28 cellular contexts compared by ENCODE assay signal in genomic region chr5:120823316-120823715, GRCh38.
"Had no signal": no experiment of that assay in that cellular context is flagged by ENCODE, and none has a peak within 500 bp of the region (broad histone marks: within the 10 kb centered on the region; RNA-seq: fewer than 3 reads in every experiment).

No MANE protein-coding gene starts in this region.

- H3K27me3 Mint-ChIP-seq: activated B cell treated with CpG ODN at 0.5 μM for 24 hours; activated CD4-positive, alpha-beta memory T cell treated with anti-CD3 and anti-CD28 coated beads for 36 hours; activated CD4-positive, alpha-beta T cell treated with anti-CD3 and anti-CD28 coated beads, Interleukin-2, amount 10 ng/mL, durations not matched to agents 7 days and 5 days; activated naive CD8-positive, alpha-beta T cell; T-helper 17 cell had no signal

- H3K4me3 ChIP-seq: cardiac muscle cell, MG63, SJCRH30 had no signal

- ATAC-seq: activated T-cell treated with anti-CD3 and anti-CD28 coated beads, Interleukin-2, amount 50 U/mL, for 4 hours; Panc1; Right ventricle myocardium inferior; T-helper 17 cell had no signal

- H3K27ac Mint-ChIP-seq: activated B cell treated with CpG ODN at 0.5 μM for 24 hours; activated CD4-positive, alpha-beta memory T cell treated with anti-CD3 and anti-CD28 coated beads for 36 hours; activated CD4-positive, alpha-beta T cell treated with anti-CD3 and anti-CD28 coated beads, Interleukin-2, amount 10 ng/mL, durations not matched to agents 7 days and 5 days; activated naive CD4-positive, alpha-beta T cell treated with anti-CD3 and anti-CD28 coated beads for 36 hours; activated naive CD8-positive, alpha-beta T cell; T-helper 17 cell had no signal

- H3K36me3 Mint-ChIP-seq: activated CD4-positive, alpha-beta memory T cell treated with anti-CD3 and anti-CD28 coated beads for 36 hours; activated naive CD8-positive, alpha-beta T cell had no signal

- H3K4me3 Mint-ChIP-seq: activated B cell treated with CpG ODN at 0.5 μM for 24 hours; activated CD4-positive, alpha-beta memory T cell treated with anti-CD3 and anti-CD28 coated beads for 36 hours; activated CD4-positive, alpha-beta T cell treated with anti-CD3 and anti-CD28 coated beads, Interleukin-2, amount 10 ng/mL, durations not matched to agents 7 days and 5 days; activated naive CD4-positive, alpha-beta T cell treated with anti-CD3 and anti-CD28 coated beads for 36 hours; activated naive CD8-positive, alpha-beta T cell; activated T-cell treated with anti-CD3 and anti-CD28 coated beads, Interleukin-2, amount 50 U/mL, for 4 hours; T-helper 17 cell had no signal

- H3K4me1 Mint-ChIP-seq: activated B cell treated with CpG ODN at 0.5 μM for 24 hours; activated CD4-positive, alpha-beta T cell treated with anti-CD3 and anti-CD28 coated beads, Interleukin-2, amount 10 ng/mL, durations not matched to agents 7 days and 5 days; T-helper 17 cell had no signal

- DNase-seq: activated B cell treated with CpG ODN at 0.5 μM for 24 hours; activated CD4-positive, alpha-beta memory T cell treated with anti-CD3 and anti-CD28 coated beads for 36 hours; activated CD4-positive, alpha-beta T cell treated with anti-CD3 and anti-CD28 coated beads for 1 hour; activated CD4-positive, alpha-beta T cell treated with anti-CD3 and anti-CD28 coated beads, Interleukin-2, amount 10 ng/mL, durations not matched to agents 7 days and 5 days; activated CD8-positive, alpha-beta memory T cell treated with anti-CD3 and anti-CD28 coated beads for 24 hours; activated gamma-delta T cell; activated naive CD4-positive, alpha-beta T cell treated with anti-CD3 and anti-CD28 coated beads for 36 hours; activated T-cell treated with anti-CD3 and anti-CD28 coated beads, Interleukin-2, amount 50 U/mL, for 4 hours; amygdala; brain microvascular endothelial cell; MG63; MV-4-11; NCI-H1092 treated with DMSO at 0.1 percent for 48 hours; NCI-H1417 treated with DMSO at 0.1 percent for 48 hours; NCI-H1694; NCI-H2029 treated with DMSO at 0.1 percent for 48 hours; NCI-H510A treated with DMSO at 0.1 percent for 48 hours; NCI-H69; NK-92 treated with Interleukin-12 subunit alpha and Interleukin-12 subunit beta, amount 100 ng/mL, for 24 hours; OCI-M1; RPMI8226; SJCRH30; T-helper 17 cell; T1000 had no signal
